Comparison of ENCODE assay signal across 19 cellular contexts in genomic region chr11:125410091-125410490, GRCh38.
A peak's percentile ranks its signal among the peaks of the same experiment; 100 is the strongest.
DNase-seq lines count a peak whose midpoint lies in the region; ATAC-seq, FAIRE-seq and TF ChIP-seq lines count a peak whose summit lies in the region.
"Had no signal": no experiment of that assay in that cellular context is flagged by ENCODE, and none has a peak within 500 bp of the region (broad histone marks: within the 10 kb centered on the region; RNA-seq: fewer than 3 reads in every experiment).

No MANE protein-coding gene starts in this region.

- peak; percentile 17 for DNase-seq in activated effector memory CD4-positive, alpha-beta T cell treated with anti-CD3 and anti-CD28 coated beads, Interleukin-2, amount 50 U/mL, for 16 hours
- no peak for DNase-seq in activated effector memory CD4-positive, alpha-beta T cell treated with Interleukin-2 at 50 U/mL for 16 hours
- DNase-seq in GM12878 (ENCODE audit: low read depth, low spot score) (no peak), iPS-NIHi7 (ENCODE audit: extremely low spot score) (peak; percentile 74), lower leg skin (ENCODE audit: low spot score in 2 of 2) (no peak)
- no peak for DNase-seq in activated naive CD4-positive, alpha-beta T cell treated with anti-CD3 and anti-CD28 coated beads, Interleukin-2, amount 50 U/mL, for 72 hours (ENCODE audit: low spot score in 2 of 2)
- no peak for DNase-seq in stimulated activated CD4-positive, alpha-beta T cell treated with anti-CD3 and anti-CD28 coated beads, Interleukin-15, amount 100 ng/mL, for 24 hours
- DNase-seq: activated naive CD4-positive, alpha-beta T cell treated with anti-CD3 and anti-CD28 coated beads, Interleukin-2, amount 10 ng/mL, durations not matched to agents 7 days and 5 days; body of pancreas; CD4-positive, CD25-positive, alpha-beta regulatory T cell; DND-41; left ventricle myocardium superior; NCI-H1417 treated with DMSO at 0.1 percent for 48 hours; NCI-H2227 treated with DMSO at 0.1 percent for 48 hours; SHP77 treated with DMSO at 0.1 percent for 48 hours; stimulated activated naive CD4-positive, alpha-beta T cell treated with Interleukin-2 at 50 U/mL for 16 hours had no signal

- no peaks in the 10 kb centered on the region for H3K9me3 ChIP-seq in GM12878 (replicated peaks; ENCODE audit: control insufficient read depth, insufficient read depth, low read length)
- H3K9me3 ChIP-seq: body of pancreas had no signal

- no peak overlapping the region for H2AFZ ChIP-seq in GM12878 (ENCODE audit: control insufficient read depth, low read depth, low read length)

- WGBS in GM12878 (ENCODE audit: insufficient coverage, insufficient replicate concordance, low lambda C conversion rate, missing lambda C conversion rate): 19% methylated on average over 12 of the region's 12 CpGs
- 28 to 31% methylated on average over 12 of the region's 12 CpGs for WGBS in lower leg skin, 2 donors

- H3K79me2 ChIP-seq in GM12878 (ENCODE audit: control insufficient read depth, insufficient read depth, low read length): no peaks in the 10 kb centered on the region

- no peak for FAIRE-seq in GM12878 (lab: Jason Lieb, UNC)
- FAIRE-seq: urothelium cell line had no signal

- RAD21 ChIA-PET in GM12878 (lab: Charles Lee; ENCODE audit: unreplicated experiment): interaction anchor here (1.0 to 1.4 kb wide), 3 partner anchors 19 to 57 kb away, joined by 3 to 4 read pairs (median 3); no protein-coding TSS in a partner anchor

- H3K4me3 ChIP-seq in GM12878 (no peak overlapping the region), lower leg skin (ENCODE audit: low read depth, poor library complexity, severe bottlenecking) (no peak overlapping the region)
- H3K4me3 ChIP-seq: body of pancreas, dorsolateral prefrontal cortex had no signal

- no peak for TF ChIP-seq RAD21 in GM12878 (IDR thresholded peaks at IDR 0.05; ENCODE audit: insufficient read depth, low read depth, low read length)

- in situ Hi-C loops in GM12878 (cut with MboI): no loop called here

- TF ChIP-seq CTCF in GM12878 (IDR thresholded peaks at IDR 0.05 in 2 of 3, conservative IDR thresholded peaks at IDR 0.05 in 1 of 3; ENCODE audit: control insufficient read depth in 2 of 3, extremely low read depth in 1 of 3, insufficient read depth in 1 of 3, low read depth in 3 of 3, low read length in 3 of 3): no peak
- no peak for TF ChIP-seq CTCF in lower leg skin (IDR thresholded peaks at IDR 0.05)

- no peaks in the 10 kb centered on the region for H4K20me1 ChIP-seq in GM12878 (ENCODE audit: control insufficient read depth, insufficient read depth)

- POLR2A ChIA-PET in GM12878 (lab: Charles Lee): interaction anchor here (0.6 kb wide), 1 partner anchor 292 kb away, joined by 3 read pairs; no protein-coding TSS in a partner anchor

- no peaks in the 10 kb centered on the region for H3K36me3 Mint-ChIP-seq in activated naive CD4-positive, alpha-beta T cell treated with anti-CD3 and anti-CD28 coated beads, Interleukin-2, amount 50 U/mL, for 72 hours
- H3K36me3 Mint-ChIP-seq: activated naive CD4-positive, alpha-beta T cell treated with anti-CD3 and anti-CD28 coated beads, Interleukin-2, amount 10 ng/mL, durations not matched to agents 7 days and 5 days; CD4-positive, CD25-positive, alpha-beta regulatory T cell had no signal

- H3K36me3 ChIP-seq in GM12878 (ENCODE audit: control insufficient read depth in 2 of 2, insufficient read depth in 2 of 2, low read length in 1 of 2): no peaks in the 10 kb centered on the region

- intact Hi-C loops in GM12878 (cut with micrococcal nuclease; ENCODE audit: unreplicated experiment) (no loop called here), lower leg skin (cut with DNase I; ENCODE audit: low total_unique reads) (no loop called here)

- BruUV-seq in GM12878 (replicated peaks; lab: Mats Ljungman, UMichigan): no TSS peak

- no peaks in the 10 kb centered on the region for H3K4me1 ChIP-seq in GM12878 (ENCODE audit: control insufficient read depth, insufficient read depth, low read length)

- H3K27me3 ChIP-seq in GM12878 (replicated peaks in 1 of 2; ENCODE audit: control insufficient read depth in 2 of 2, insufficient read depth in 2 of 2, low read length in 1 of 2): no peaks in the 10 kb centered on the region
- H3K27me3 ChIP-seq: body of pancreas, dorsolateral prefrontal cortex had no signal

- TF ChIP-seq EP300 in GM12878 (IDR thresholded peaks at IDR 0.05; ENCODE audit: borderline replicate concordance in 1 of 2, control insufficient read depth in 1 of 2, low read depth in 2 of 2, low read length in 2 of 2): no peak

- no peak overlapping the region for H3K4me2 ChIP-seq in GM12878 (ENCODE audit: control insufficient read depth, insufficient read depth)

- SMC1A ChIA-PET in GM12878 (lab: Charles Lee; ENCODE audit: uncharacterized antibody, unreplicated experiment): interaction anchor here (1.1 kb wide), 1 partner anchor 9 kb away, joined by 3 read pairs; no protein-coding TSS in a partner anchor

- CTCF ChIA-PET in GM12878 (lab: Yijun Ruan, JAX): interaction anchor here (1.3 to 6.5 kb wide), 4 partner anchors 19 to 242 kb away, joined by 3 to 40 read pairs (median 4); no protein-coding TSS in a partner anchor

- no peak overlapping the region for H3K9ac ChIP-seq in GM12878 (ENCODE audit: control insufficient read depth, insufficient read depth, low read length)

- H3K27ac ChIP-seq in GM12878 (ENCODE audit: control insufficient read depth, insufficient read depth): no peak overlapping the region
- H3K27ac ChIP-seq: body of pancreas had no signal

- H3K9me3 Mint-ChIP-seq in activated naive CD4-positive, alpha-beta T cell treated with anti-CD3 and anti-CD28 coated beads, Interleukin-2, amount 50 U/mL, for 72 hours: no peaks in the 10 kb centered on the region
- H3K9me3 Mint-ChIP-seq: activated naive CD4-positive, alpha-beta T cell treated with anti-CD3 and anti-CD28 coated beads, Interleukin-2, amount 10 ng/mL, durations not matched to agents 7 days and 5 days had no signal

- ATAC-seq in GM12878: peak; percentile 18; the same call in 1 of the 3 replicates
- no peak for ATAC-seq in activated naive CD4-positive, alpha-beta T cell treated with anti-CD3 and anti-CD28 coated beads, Interleukin-2, amount 50 U/mL, for 72 hours
- ATAC-seq in GM19467 (IDR thresholded peaks at IDR 0.05; ENCODE audit: unreplicated experiment): no peak
- ATAC-seq: body of pancreas, left ventricle myocardium superior had no signal

- no peak for TF ChIP-seq POLR2A in GM12878 (IDR thresholded peaks at IDR 0.05; ENCODE audit: low read depth, low read length)
- no peak for TF ChIP-seq POLR2A in lower leg skin (IDR thresholded peaks at IDR 0.05)

- H3K27ac Mint-ChIP-seq in activated naive CD4-positive, alpha-beta T cell treated with anti-CD3 and anti-CD28 coated beads, Interleukin-2, amount 50 U/mL, for 72 hours: no peak overlapping the region
- H3K27ac Mint-ChIP-seq: activated naive CD4-positive, alpha-beta T cell treated with anti-CD3 and anti-CD28 coated beads, Interleukin-2, amount 10 ng/mL, durations not matched to agents 7 days and 5 days; CD4-positive, CD25-positive, alpha-beta regulatory T cell had no signal

TF ChIP-seq in GM12878, 131 proteins besides CTCF, POLR2A, EP300 and RAD21:
- TF ChIP-seq, protein P1, sequence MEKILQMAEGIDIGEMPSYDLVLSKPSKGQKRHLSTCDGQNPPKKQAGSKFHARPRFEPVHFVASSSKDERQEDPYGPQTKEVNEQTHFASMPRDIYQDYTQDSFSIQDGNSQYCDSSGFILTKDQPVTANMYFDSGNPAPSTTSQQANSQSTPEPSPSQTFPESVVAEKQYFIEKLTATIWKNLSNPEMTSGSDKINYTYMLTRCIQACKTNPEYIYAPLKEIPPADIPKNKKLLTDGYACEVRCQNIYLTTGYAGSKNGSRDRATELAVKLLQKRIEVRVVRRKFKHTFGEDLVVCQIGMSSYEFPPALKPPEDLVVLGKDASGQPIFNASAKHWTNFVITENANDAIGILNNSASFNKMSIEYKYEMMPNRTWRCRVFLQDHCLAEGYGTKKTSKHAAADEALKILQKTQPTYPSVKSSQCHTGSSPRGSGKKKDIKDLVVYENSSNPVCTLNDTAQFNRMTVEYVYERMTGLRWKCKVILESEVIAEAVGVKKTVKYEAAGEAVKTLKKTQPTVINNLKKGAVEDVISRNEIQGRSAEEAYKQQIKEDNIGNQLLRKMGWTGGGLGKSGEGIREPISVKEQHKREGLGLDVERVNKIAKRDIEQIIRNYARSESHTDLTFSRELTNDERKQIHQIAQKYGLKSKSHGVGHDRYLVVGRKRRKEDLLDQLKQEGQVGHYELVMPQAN (conservative IDR thresholded peaks at IDR 0.05): no peak
- peak in 1 of 2 experiments; percentile 30; a peak in 2 of 4 replicates for TF ChIP-seq IKZF2 (IDR thresholded peaks at IDR 0.05)
- TF ChIP-seq CREB1 (IDR thresholded peaks at IDR 0.05; ENCODE audit: low read depth): no peak
- TF ChIP-seq MEF2B (IDR thresholded peaks at IDR 0.05; ENCODE audit: partially characterized antibody, poor library complexity, severe bottlenecking): peak; percentile 11
- peak; percentile 55 for TF ChIP-seq IKZF1 (conservative IDR thresholded peaks at IDR 0.05)

Comparison
In these comparisons a context has a peak if more than half of its experiments do, and no peak if none do; other contexts are left out.
1. DNase-seq: peak in activated effector memory CD4-positive, alpha-beta T cell treated with anti-CD3 and anti-CD28 coated beads, Interleukin-2, amount 50 U/mL, for 16 hours (single experiment) and iPS-NIHi7 (single experiment); none in activated effector memory CD4-positive, alpha-beta T cell treated with Interleukin-2 at 50 U/mL for 16 hours (single experiment), GM12878 (single experiment), activated naive CD4-positive, alpha-beta T cell treated with anti-CD3 and anti-CD28 coated beads, Interleukin-2, amount 50 U/mL, for 72 hours (0 of 2), lower leg skin (0 of 2) and stimulated activated CD4-positive, alpha-beta T cell treated with anti-CD3 and anti-CD28 coated beads, Interleukin-15, amount 100 ng/mL, for 24 hours (single experiment).